In the genomic region with DNA sequence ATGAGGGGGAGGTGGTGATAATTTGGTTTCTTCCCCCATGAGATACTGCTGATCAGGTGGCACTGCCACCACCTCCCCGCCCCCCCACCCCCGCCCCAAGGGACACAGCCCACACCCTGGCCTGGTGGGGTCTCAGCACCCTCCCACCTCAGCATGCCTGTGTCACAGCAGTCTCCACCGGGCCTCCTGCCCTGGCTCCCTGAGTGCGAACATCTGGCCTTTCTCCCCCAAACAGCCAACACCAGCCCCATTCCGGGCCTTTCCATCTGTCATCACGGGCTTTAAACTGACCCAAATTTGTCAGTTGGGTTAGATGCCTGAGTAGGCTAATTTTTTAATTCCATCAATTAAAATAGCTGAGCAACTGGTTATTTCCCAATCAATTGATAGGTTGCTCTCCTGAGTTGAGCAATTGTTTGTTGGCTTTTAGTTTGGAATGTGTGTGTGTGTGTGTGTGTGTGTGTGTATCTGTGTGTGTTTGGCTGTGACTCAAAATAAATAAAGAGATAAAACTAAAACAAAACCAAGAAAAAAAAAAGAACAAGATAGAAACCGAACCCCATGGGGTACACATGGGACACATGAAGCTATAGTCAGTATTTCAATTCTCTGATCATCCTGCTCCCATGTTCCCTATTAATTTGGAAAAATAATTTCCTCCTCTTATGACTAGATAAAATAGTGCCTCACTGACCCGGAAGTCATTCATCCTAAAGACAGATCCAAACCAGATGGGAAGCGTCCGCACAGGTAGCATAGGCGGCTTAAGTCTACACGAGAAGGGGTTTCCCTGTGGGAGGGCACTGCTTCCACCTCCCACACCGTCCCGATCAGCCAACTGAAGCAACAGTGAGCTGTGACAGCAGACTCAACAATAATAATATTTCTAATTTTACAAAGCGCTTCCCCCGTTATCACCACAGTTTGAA, we compare ENCODE assay signal across 1 cellular context.
TF ChIP-seq lines count a peak whose summit lies in the region.

No MANE protein-coding gene starts in this region.

TF ChIP-seq in HepG2, 621 proteins besides CTCF, POLR2A, EP300 and RAD21 (continues in another document):
- TF ChIP-seq CBX1 (IDR thresholded peaks at IDR 0.05; ENCODE audit: low read depth), result no peak
- no peak for TF ChIP-seq SALL2 (CRISPR knock-in tag; IDR thresholded peaks at IDR 0.05)
- TF ChIP-seq, protein P1, sequence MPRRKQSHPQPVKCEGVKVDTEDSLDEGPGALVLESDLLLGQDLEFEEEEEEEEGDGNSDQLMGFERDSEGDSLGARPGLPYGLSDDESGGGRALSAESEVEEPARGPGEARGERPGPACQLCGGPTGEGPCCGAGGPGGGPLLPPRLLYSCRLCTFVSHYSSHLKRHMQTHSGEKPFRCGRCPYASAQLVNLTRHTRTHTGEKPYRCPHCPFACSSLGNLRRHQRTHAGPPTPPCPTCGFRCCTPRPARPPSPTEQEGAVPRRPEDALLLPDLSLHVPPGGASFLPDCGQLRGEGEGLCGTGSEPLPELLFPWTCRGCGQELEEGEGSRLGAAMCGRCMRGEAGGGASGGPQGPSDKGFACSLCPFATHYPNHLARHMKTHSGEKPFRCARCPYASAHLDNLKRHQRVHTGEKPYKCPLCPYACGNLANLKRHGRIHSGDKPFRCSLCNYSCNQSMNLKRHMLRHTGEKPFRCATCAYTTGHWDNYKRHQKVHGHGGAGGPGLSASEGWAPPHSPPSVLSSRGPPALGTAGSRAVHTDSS (CRISPR knock-in tag; conservative IDR thresholded peaks at IDR 0.05), result no peak
- TF ChIP-seq, protein P2, sequence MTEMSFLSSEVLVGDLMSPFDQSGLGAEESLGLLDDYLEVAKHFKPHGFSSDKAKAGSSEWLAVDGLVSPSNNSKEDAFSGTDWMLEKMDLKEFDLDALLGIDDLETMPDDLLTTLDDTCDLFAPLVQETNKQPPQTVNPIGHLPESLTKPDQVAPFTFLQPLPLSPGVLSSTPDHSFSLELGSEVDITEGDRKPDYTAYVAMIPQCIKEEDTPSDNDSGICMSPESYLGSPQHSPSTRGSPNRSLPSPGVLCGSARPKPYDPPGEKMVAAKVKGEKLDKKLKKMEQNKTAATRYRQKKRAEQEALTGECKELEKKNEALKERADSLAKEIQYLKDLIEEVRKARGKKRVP (CRISPR knock-in tag; IDR thresholded peaks at IDR 0.05), result peak in 1 of 2 experiments; percentile 77; a peak in 2 of 4 replicates
- no peak for TF ChIP-seq HNRNPL (IDR thresholded peaks at IDR 0.05; ENCODE audit: low read depth, low read length)
- TF ChIP-seq, protein P3, sequence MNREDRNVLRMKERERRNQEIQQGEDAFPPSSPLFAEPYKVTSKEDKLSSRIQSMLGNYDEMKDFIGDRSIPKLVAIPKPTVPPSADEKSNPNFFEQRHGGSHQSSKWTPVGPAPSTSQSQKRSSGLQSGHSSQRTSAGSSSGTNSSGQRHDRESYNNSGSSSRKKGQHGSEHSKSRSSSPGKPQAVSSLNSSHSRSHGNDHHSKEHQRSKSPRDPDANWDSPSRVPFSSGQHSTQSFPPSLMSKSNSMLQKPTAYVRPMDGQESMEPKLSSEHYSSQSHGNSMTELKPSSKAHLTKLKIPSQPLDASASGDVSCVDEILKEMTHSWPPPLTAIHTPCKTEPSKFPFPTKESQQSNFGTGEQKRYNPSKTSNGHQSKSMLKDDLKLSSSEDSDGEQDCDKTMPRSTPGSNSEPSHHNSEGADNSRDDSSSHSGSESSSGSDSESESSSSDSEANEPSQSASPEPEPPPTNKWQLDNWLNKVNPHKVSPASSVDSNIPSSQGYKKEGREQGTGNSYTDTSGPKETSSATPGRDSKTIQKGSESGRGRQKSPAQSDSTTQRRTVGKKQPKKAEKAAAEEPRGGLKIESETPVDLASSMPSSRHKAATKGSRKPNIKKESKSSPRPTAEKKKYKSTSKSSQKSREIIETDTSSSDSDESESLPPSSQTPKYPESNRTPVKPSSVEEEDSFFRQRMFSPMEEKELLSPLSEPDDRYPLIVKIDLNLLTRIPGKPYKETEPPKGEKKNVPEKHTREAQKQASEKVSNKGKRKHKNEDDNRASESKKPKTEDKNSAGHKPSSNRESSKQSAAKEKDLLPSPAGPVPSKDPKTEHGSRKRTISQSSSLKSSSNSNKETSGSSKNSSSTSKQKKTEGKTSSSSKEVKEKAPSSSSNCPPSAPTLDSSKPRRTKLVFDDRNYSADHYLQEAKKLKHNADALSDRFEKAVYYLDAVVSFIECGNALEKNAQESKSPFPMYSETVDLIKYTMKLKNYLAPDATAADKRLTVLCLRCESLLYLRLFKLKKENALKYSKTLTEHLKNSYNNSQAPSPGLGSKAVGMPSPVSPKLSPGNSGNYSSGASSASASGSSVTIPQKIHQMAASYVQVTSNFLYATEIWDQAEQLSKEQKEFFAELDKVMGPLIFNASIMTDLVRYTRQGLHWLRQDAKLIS (CRISPR knock-in tag; IDR thresholded peaks at IDR 0.05), result no peak
- TF ChIP-seq ZNF670 (CRISPR knock-in tag; IDR thresholded peaks at IDR 0.05; ENCODE audit: borderline replicate concordance), result no peak
- TF ChIP-seq, protein P4, sequence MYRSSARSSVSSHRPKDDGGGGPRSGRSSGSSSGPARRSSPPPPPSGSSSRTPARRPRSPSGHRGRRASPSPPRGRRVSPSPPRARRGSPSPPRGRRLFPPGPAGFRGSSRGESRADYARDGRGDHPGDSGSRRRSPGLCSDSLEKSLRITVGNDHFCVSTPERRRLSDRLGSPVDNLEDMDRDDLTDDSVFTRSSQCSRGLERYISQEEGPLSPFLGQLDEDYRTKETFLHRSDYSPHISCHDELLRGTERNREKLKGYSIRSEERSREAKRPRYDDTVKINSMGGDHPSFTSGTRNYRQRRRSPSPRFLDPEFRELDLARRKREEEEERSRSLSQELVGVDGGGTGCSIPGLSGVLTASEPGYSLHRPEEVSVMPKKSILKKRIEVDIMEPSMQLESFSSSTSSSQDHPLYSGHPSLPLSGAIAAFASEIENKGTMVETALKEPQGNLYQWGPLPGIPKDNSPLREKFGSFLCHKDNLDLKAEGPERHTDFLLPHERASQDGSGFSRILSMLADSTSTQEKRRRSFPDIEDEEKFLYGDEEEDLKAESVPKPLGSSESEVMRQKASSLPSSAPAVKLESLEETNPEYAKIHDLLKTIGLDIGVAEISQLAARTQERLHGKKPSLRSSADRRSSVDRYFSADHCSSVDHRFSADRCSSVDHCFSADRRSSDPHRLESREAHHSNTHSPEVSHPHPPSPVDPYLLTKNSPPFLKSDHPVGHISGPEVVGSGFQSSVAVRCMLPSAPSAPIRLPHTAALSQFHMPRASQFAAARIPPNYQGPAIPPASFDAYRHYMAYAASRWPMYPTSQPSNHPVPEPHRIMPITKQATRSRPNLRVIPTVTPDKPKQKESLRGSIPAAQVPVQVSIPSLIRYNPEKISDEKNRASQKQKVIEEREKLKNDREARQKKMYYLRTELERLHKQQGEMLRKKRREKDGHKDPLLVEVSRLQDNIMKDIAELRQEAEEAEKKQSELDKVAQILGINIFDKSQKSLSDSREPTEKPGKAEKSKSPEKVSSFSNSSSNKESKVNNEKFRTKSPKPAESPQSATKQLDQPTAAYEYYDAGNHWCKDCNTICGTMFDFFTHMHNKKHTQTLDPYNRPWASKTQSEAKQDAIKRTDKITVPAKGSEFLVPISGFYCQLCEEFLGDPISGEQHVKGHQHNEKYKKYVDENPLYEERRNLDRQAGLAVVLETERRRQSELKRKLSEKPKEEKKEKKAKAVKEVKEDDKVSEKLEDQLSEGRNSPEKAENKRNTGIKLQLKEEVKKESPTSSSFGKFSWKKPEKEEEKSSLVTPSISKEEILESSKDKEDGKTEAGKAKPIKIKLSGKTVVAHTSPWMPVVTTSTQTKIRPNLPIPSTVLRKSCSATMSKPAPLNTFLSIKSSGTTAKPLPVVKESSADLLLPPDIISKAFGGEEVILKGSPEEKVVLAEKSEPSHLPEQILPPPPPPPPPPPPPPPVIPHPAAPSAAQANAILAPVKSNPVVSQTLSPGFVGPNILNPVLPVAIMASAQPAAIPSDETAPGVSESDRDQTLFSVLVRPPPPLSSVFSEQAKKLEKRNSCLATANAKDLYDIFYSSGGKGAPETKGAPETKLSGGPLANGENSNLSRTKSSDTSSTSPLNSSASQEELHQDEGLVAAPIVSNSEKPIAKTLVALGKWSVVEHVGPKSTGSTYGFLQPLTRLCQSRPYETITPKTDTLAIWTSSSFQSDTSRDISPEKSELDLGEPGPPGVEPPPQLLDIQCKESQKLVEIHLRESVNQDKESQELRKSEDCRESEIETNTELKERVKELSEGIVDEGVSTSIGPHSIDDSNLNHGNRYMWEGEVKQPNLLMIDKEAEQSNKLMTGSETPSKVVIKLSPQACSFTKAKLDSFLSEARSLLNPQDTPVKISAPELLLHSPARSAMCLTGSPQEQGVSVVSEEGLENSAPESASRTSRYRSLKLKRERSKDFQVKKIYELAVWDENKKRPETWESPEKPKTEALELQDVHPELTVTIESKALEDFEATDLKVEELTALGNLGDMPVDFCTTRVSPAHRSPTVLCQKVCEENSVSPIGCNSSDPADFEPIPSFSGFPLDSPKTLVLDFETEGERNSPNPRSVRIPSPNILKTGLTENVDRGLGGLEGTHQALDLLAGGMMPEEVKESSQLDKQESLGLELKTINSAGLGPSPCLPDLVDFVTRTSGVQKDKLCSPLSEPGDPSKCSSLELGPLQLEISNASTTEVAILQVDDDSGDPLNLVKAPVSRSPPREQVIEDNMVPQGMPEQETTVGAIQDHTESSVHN (CRISPR knock-in tag; IDR thresholded peaks at IDR 0.05), result no peak
- TF ChIP-seq NR2F1 (CRISPR knock-in tag; IDR thresholded peaks at IDR 0.05), result 0 out of 4 replicates have a peak, but pooled peaks of 1 of the 2 experiments have one; percentile 31
- TF ChIP-seq, protein P5, sequence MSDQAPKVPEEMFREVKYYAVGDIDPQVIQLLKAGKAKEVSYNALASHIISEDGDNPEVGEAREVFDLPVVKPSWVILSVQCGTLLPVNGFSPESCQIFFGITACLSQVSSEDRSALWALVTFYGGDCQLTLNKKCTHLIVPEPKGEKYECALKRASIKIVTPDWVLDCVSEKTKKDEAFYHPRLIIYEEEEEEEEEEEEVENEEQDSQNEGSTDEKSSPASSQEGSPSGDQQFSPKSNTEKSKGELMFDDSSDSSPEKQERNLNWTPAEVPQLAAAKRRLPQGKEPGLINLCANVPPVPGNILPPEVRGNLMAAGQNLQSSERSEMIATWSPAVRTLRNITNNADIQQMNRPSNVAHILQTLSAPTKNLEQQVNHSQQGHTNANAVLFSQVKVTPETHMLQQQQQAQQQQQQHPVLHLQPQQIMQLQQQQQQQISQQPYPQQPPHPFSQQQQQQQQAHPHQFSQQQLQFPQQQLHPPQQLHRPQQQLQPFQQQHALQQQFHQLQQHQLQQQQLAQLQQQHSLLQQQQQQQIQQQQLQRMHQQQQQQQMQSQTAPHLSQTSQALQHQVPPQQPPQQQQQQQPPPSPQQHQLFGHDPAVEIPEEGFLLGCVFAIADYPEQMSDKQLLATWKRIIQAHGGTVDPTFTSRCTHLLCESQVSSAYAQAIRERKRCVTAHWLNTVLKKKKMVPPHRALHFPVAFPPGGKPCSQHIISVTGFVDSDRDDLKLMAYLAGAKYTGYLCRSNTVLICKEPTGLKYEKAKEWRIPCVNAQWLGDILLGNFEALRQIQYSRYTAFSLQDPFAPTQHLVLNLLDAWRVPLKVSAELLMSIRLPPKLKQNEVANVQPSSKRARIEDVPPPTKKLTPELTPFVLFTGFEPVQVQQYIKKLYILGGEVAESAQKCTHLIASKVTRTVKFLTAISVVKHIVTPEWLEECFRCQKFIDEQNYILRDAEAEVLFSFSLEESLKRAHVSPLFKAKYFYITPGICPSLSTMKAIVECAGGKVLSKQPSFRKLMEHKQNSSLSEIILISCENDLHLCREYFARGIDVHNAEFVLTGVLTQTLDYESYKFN (CRISPR knock-in tag; conservative IDR thresholded peaks at IDR 0.05), result peak; percentile 73
- TF ChIP-seq KDM2A (CRISPR knock-in tag; IDR thresholded peaks at IDR 0.05; ENCODE audit: borderline replicate concordance, low read depth), result no peak
- 0 out of 2 replicates have a peak, but pooled peaks have one; percentile 48 for TF ChIP-seq PHF21A (CRISPR knock-in tag; IDR thresholded peaks at IDR 0.05)
- TF ChIP-seq ZFX (CRISPR knock-in tag; IDR thresholded peaks at IDR 0.05; ENCODE audit: low read depth), result 0 out of 2 replicates have a peak, but pooled peaks have one; percentile 22
- TF ChIP-seq GATA4 (IDR thresholded peaks at IDR 0.05; ENCODE audit: borderline replicate concordance, low read depth), result 0 out of 2 replicates have a peak, but pooled peaks have one; percentile 33
- TF ChIP-seq ZBTB38 (CRISPR knock-in tag; IDR thresholded peaks at IDR 0.05), result peak; percentile 40; the same call in 1 of the 2 replicates
- TF ChIP-seq TBX3 (IDR thresholded peaks at IDR 0.05; ENCODE audit: borderline replicate concordance), result peak; percentile 72; the same call in 1 of the 2 replicates
- TF ChIP-seq MATR3 (CRISPR knock-in tag; IDR thresholded peaks at IDR 0.05), result no peak
- TF ChIP-seq GATAD2A (CRISPR knock-in tag; IDR thresholded peaks at IDR 0.05), result peak; percentile 76
- TF ChIP-seq, protein P6, sequence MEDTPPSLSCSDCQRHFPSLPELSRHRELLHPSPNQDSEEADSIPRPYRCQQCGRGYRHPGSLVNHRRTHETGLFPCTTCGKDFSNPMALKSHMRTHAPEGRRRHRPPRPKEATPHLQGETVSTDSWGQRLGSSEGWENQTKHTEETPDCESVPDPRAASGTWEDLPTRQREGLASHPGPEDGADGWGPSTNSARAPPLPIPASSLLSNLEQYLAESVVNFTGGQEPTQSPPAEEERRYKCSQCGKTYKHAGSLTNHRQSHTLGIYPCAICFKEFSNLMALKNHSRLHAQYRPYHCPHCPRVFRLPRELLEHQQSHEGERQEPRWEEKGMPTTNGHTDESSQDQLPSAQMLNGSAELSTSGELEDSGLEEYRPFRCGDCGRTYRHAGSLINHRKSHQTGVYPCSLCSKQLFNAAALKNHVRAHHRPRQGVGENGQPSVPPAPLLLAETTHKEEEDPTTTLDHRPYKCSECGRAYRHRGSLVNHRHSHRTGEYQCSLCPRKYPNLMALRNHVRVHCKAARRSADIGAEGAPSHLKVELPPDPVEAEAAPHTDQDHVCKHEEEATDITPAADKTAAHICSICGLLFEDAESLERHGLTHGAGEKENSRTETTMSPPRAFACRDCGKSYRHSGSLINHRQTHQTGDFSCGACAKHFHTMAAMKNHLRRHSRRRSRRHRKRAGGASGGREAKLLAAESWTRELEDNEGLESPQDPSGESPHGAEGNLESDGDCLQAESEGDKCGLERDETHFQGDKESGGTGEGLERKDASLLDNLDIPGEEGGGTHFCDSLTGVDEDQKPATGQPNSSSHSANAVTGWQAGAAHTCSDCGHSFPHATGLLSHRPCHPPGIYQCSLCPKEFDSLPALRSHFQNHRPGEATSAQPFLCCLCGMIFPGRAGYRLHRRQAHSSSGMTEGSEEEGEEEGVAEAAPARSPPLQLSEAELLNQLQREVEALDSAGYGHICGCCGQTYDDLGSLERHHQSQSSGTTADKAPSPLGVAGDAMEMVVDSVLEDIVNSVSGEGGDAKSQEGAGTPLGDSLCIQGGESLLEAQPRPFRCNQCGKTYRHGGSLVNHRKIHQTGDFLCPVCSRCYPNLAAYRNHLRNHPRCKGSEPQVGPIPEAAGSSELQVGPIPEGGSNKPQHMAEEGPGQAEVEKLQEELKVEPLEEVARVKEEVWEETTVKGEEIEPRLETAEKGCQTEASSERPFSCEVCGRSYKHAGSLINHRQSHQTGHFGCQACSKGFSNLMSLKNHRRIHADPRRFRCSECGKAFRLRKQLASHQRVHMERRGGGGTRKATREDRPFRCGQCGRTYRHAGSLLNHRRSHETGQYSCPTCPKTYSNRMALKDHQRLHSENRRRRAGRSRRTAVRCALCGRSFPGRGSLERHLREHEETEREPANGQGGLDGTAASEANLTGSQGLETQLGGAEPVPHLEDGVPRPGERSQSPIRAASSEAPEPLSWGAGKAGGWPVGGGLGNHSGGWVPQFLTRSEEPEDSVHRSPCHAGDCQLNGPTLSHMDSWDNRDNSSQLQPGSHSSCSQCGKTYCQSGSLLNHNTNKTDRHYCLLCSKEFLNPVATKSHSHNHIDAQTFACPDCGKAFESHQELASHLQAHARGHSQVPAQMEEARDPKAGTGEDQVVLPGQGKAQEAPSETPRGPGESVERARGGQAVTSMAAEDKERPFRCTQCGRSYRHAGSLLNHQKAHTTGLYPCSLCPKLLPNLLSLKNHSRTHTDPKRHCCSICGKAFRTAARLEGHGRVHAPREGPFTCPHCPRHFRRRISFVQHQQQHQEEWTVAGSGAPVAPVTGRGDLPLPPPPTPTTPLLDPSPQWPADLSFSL (CRISPR knock-in tag; IDR thresholded peaks at IDR 0.05), result peak; percentile 88
- no peak for TF ChIP-seq SETDB1 (CRISPR knock-in tag; IDR thresholded peaks at IDR 0.05; ENCODE audit: borderline replicate concordance)
- peak in 1 of 2 experiments; percentile 13; a peak in 1 of 4 replicates for TF ChIP-seq MAFK (conservative IDR thresholded peaks at IDR 0.05 in 1 of 2, IDR thresholded peaks at IDR 0.05 in 1 of 2; ENCODE audit: low read length in 2 of 2)
